Comparison of ENCODE assay signal across 7 cellular contexts in the genomic region with DNA sequence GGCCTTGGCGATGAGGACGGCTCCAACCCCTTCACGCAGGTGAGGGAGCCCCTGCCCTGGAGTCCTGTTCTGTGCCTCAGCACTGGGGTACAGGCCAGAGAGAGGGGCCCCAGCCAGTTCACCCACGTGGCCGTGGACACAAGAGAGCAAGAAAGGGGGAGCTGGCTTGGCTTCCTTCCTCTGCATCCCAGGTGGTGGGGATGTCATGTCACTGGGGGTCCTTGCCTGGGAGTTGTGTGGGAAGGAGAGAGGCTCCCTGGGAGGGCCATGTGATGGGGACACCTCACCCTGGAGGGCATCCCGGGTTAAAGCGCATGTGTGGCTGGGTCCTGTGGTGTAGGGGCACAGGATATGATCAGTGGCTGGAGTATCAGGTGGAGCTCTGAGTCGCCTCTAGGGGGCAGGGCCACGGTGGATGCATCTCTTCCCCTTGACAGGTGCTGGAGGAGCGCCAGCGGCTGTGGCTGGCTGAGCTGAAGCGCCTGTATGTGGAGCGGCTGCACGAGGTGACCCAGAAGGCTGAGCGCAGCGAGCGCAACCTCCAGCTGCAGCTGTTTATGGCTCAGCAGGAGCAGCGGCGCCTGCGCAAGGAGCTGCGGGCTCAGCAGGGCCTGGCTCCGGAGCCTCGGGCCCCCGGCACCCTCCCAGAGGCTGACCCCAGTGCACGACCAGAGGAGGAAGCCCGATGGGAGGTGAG. TPM values are rescaled to one million over a fixed set of nuclear protein-coding genes. Genes with fewer than 3 reads are reported as not detected.
A peak's percentile ranks its signal among the peaks of the same experiment; 100 is the strongest.
DNase-seq lines count a peak whose midpoint lies in the region; ATAC-seq and TF ChIP-seq lines count a peak whose summit lies in the region.

No MANE protein-coding gene starts in this region.

- H3K27me3 ChIP-seq in adrenal gland = no peaks in the 10 kb centered on the region

- H3K4me1 ChIP-seq in adrenal gland (replicated peaks in 1 of 2) = peaks cover 0 to 5% of the 10 kb centered on the region in 2 donors

- no peak overlapping the region for H3K4me3 ChIP-seq in adrenal gland

- intact Hi-C loops in adrenal gland (cut with DNase I) = no loop called here

- WGBS in adrenal gland, 4 donors = 30 to 52% (median 42%) methylated on average over 6 to 26 of the region's 26 CpGs

- H3K27me3 Mint-ChIP-seq in T-helper 17 cell = no peaks in the 10 kb centered on the region

- no peak for TF ChIP-seq POLR2A in adrenal gland (IDR thresholded peaks at IDR 0.05)

- H3K4me1 Mint-ChIP-seq in T-helper 17 cell = peaks cover 18% of the 10 kb centered on the region

- H3K9me3 ChIP-seq in T-helper 17 cell (ENCODE audit: control insufficient read depth, low read length, poor library complexity, severe bottlenecking) = no peaks in the 10 kb centered on the region
- no peaks in the 10 kb centered on the region for H3K9me3 ChIP-seq in adrenal gland (replicated peaks in 1 of 3)

- ATAC-seq in GM18511 (IDR thresholded peaks at IDR 0.05; ENCODE audit: unreplicated experiment) (peak; percentile 85), HG02852 (IDR thresholded peaks at IDR 0.05; ENCODE audit: unreplicated experiment) (peak; percentile 78), T-helper 17 cell (peak; percentile 79)

- peak overlapping the region; percentile 27 for H3K27ac Mint-ChIP-seq in T-helper 17 cell

- peak in 5 of 6 experiments; percentile 30 to 46 (median 36) for TF ChIP-seq CTCF in adrenal gland (IDR thresholded peaks at IDR 0.05)

- no peak overlapping the region for H3K27ac ChIP-seq in adrenal gland

- DNase-seq in NCI-H1436 (lab: John Stamatoyannopoulos, UW) = peak; percentile 71
- DNase-seq in T-helper 17 cell = peak; percentile 61 to 78 (median 74)
- DNase-seq in adrenal gland = peak; percentile 79 to 95 (median 89)
- DNase-seq in islet precursor cell = peak; percentile 78
- DNase-seq in stimulated activated CD4-positive, alpha-beta T cell treated with anti-CD3 and anti-CD28 coated beads, Interleukin-1b, Interleukin-23, amount 100 ng/mL, for 48 hours = peak; percentile 87

- H3K4me3 Mint-ChIP-seq in T-helper 17 cell = peak overlapping the region; percentile 64

- no peaks in the 10 kb centered on the region for H3K36me3 ChIP-seq in adrenal gland (replicated peaks in 1 of 2)

- no peaks in the 10 kb centered on the region for H3K36me3 Mint-ChIP-seq in T-helper 17 cell (ENCODE audit: low read depth)

RNA-seq across cellular contexts. Expression of a gene that starts 7.5 kb away (rescaled TPM):
- total RNA-seq in T-helper 17 cell (1 to 10 TPM; 8.5 to 9.0 TPM), adrenal gland (1 to 10 TPM in 3 of 8 donors, under 1 TPM in 5; 0.39 to 1.8 (median 0.87) TPM)
- 1 to 10 TPM in 1 of 3 donors, under 1 TPM in 2; 0.31 to 2.6 (median 0.88) TPM for polyA plus RNA-seq in adrenal gland

RNA-seq across cellular contexts. Expression of a gene that starts 10.0 kb away (rescaled TPM):
- total RNA-seq in T-helper 17 cell (10 to 100 TPM; 14.7 to 15.3 TPM), adrenal gland (10 to 100 TPM; 34.8 to 51.4 (median 40.3) TPM)
- polyA plus RNA-seq in adrenal gland = 10 to 100 TPM; 28.1 to 36.7 (median 35.5) TPM

RNA-seq across cellular contexts. Expression of a gene that starts 32.9 kb away (rescaled TPM):
- total RNA-seq in T-helper 17 cell (10 to 100 TPM; 62.2 to 62.4 TPM), adrenal gland (100 to 1,000 TPM in 6 of 8 donors, 10 to 100 TPM in 2; 70.6 to 269 (median 133) TPM)
- 100 to 1,000 TPM in 1 of 3 donors, 10 to 100 TPM in 2; 65.2 to 106 (median 68.6) TPM for polyA plus RNA-seq in adrenal gland
